ENCODE assay signal across 31 cellular contexts in the genomic region with DNA sequence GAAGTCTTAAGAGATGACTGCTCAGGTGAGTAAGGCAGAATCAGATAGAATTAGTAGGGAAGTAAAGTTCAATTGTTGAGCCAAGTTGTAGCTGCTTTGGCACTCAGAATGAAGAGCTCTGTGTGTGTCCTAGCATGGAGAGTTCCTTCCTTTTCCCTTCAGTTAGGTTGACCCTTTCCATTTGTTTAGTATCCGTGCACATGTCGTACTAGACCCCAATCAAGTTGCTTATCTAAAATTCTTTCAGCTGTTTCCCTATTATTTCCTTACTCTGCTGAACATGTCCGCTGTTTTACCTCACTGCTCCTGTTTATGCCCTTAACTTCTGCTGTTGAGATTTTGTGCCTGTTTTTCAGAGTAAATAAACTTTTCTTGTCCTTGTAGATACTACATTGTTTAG. TPM values are rescaled to one million over a fixed set of nuclear protein-coding genes. Genes with fewer than 3 reads are reported as not detected.
"Had no signal": no experiment of that assay in that cellular context is flagged by ENCODE, and none has a peak within 500 bp of the region (broad histone marks: within the 10 kb centered on the region; RNA-seq: fewer than 3 reads in every experiment).

No MANE protein-coding gene starts in this region.

- H3K9me3 Mint-ChIP-seq: activated naive CD4-positive, alpha-beta T cell treated with anti-CD3 and anti-CD28 coated beads, Interleukin-2, amount 50 U/mL, for 24 hours; activated T-helper 2 cell treated with anti-CD3 and anti-CD28 coated beads, Interferon-gamma antibody, Interleukin-2, Interleukin-4, amounts not matched to agents 10 μg/mL and 5 μg/mL and 100 μg/mL, durations not matched to agents 14 hours and 24 hours and 36 hours; brain; endodermal cell; immature natural killer cell; neural crest cell; T-helper 2 cell treated with Interferon-gamma antibody and Interleukin-4, amounts not matched to agents 5 μg/mL and 100 μg/mL, for 36 hours had no signal

- H3K4me3 Mint-ChIP-seq: activated CD4-positive, alpha-beta T cell treated with anti-CD3 and anti-CD28 coated beads for 36 hours; activated naive CD4-positive, alpha-beta T cell treated with anti-CD3 and anti-CD28 coated beads, Interleukin-2, amount 50 U/mL, for 24 hours; brain; endodermal cell; immature natural killer cell; neural crest cell; T-helper 2 cell treated with Interferon-gamma antibody and Interleukin-4, amounts not matched to agents 5 μg/mL and 100 μg/mL, for 36 hours had no signal

- H3K4me3 ChIP-seq: adrenal gland, ascending aorta, esophagus muscularis mucosa, heart left ventricle, pancreas, prostate gland, suprapubic skin, tibial artery had no signal

- H3K27me3 Mint-ChIP-seq: activated CD4-positive, alpha-beta T cell treated with anti-CD3 and anti-CD28 coated beads for 36 hours; activated naive CD4-positive, alpha-beta T cell treated with anti-CD3 and anti-CD28 coated beads, Interleukin-2, amount 50 U/mL, for 24 hours; brain had no signal

- H3K4me1 Mint-ChIP-seq: activated CD4-positive, alpha-beta T cell treated with anti-CD3 and anti-CD28 coated beads for 36 hours; activated naive CD4-positive, alpha-beta T cell treated with anti-CD3 and anti-CD28 coated beads, Interleukin-2, amount 50 U/mL, for 24 hours; brain; neural crest cell had no signal

- H3K27ac Mint-ChIP-seq: activated naive CD4-positive, alpha-beta T cell treated with anti-CD3 and anti-CD28 coated beads, Interleukin-2, amount 50 U/mL, for 24 hours; activated T-helper 2 cell treated with anti-CD3 and anti-CD28 coated beads, Interferon-gamma antibody, Interleukin-2, Interleukin-4, amounts not matched to agents 10 μg/mL and 5 μg/mL and 100 μg/mL, durations not matched to agents 14 hours and 24 hours and 36 hours; brain; endodermal cell; T-helper 2 cell treated with Interferon-gamma antibody and Interleukin-4, amounts not matched to agents 5 μg/mL and 100 μg/mL, for 36 hours had no signal

- H3K27me3 ChIP-seq: adrenal gland, ascending aorta, esophagus muscularis mucosa, foreskin keratinocyte, heart left ventricle, pancreas, suprapubic skin, tibial artery had no signal

- DNase-seq: activated CD4-positive, alpha-beta T cell treated with anti-CD3 and anti-CD28 coated beads for 36 hours; activated CD4-positive, CD25-positive, alpha-beta regulatory T cell; activated CD8-positive, alpha-beta memory T cell treated with anti-CD3 and anti-CD28 coated beads for 24 hours; activated T-cell treated with anti-CD3 and anti-CD28 coated beads, Interleukin-2, amount 50 U/mL, for 1 hour; adrenal gland; cortex of kidney; endodermal cell; foreskin keratinocyte; heart left ventricle; hypothalamus; immature natural killer cell; kidney; left colon; mesenchymal stem cell; nucleus accumbens; pancreas; stimulated activated CD4-positive, alpha-beta T cell treated with anti-CD3 and anti-CD28 coated beads, Interleukin-15, amount 100 ng/mL, for 24 hours; stimulated activated CD4-positive, alpha-beta T cell treated with anti-CD3 and anti-CD28 coated beads, Interleukin-2, amount 100 ng/mL, for 24 hours; stimulated activated naive CD4-positive, alpha-beta T cell; T-helper 1 cell; tibial artery had no signal

- H3K27ac ChIP-seq: adrenal gland, ascending aorta, esophagus muscularis mucosa, foreskin keratinocyte, heart left ventricle, pancreas, prostate gland, suprapubic skin, tibial artery had no signal

- H3K36me3 ChIP-seq: prostate gland had no signal

- ATAC-seq: activated CD4-positive, alpha-beta T cell treated with anti-CD3 and anti-CD28 coated beads for 36 hours; foreskin keratinocyte; heart left ventricle; left colon; pancreas had no signal

- H3K4me1 ChIP-seq: adrenal gland, ascending aorta, esophagus muscularis mucosa, foreskin keratinocyte, pancreas, prostate gland, suprapubic skin, tibial artery had no signal

- H3K9me3 ChIP-seq: adrenal gland, ascending aorta, esophagus muscularis mucosa, heart left ventricle, pancreas, prostate gland, suprapubic skin, tibial artery had no signal

RNA-seq across cellular contexts. Expression of a gene that starts 26.3 kb away (rescaled TPM):
- total RNA-seq: cardiac septum had no signal
